Comparison of ENCODE assay signal across 26 cellular contexts in genomic region chr5:111656580-111656979, GRCh38.
"Had no signal": no experiment of that assay in that cellular context is flagged by ENCODE, and none has a peak within 500 bp of the region (broad histone marks: within the 10 kb centered on the region; RNA-seq: fewer than 3 reads in every experiment).

No MANE protein-coding gene starts in this region.

- ATAC-seq: naive thymus-derived CD8-positive, alpha-beta T cell; natural killer cell treated with Interleukin-12 subunit alpha and Interleukin-12 subunit beta and Interleukin-15 and Interleukin-18, amount 100 ng/mL, for 72 hours; pancreas; psoas muscle; right cardiac atrium; right lobe of liver; stimulated activated effector memory CD8-positive, alpha-beta T cell treated with anti-CD3 and anti-CD28 coated beads, Interleukin-12 subunit alpha, Interleukin-12 subunit beta, amount 100 ng/mL, for 72 hours; stimulated activated naive B cell treated with anti-CD40 and anti-IgM and Interleukin-4, amounts not matched to agents 10 μg/mL and 1 μg/mL and 100 μg/mL, for 72 hours had no signal

- DNase-seq: naive thymus-derived CD8-positive, alpha-beta T cell; nephron progenitor cell; nucleus accumbens; pancreas; psoas muscle; right cardiac atrium; right lobe of liver; sigmoid colon; small intestine; stimulated activated CD4-positive, alpha-beta T cell treated with anti-CD3 and anti-CD28 coated beads, Interleukin-15, amount 100 ng/mL, for 24 hours; stimulated activated CD4-positive, alpha-beta T cell treated with anti-CD3 and anti-CD28 coated beads, Interleukin-2, amount 100 ng/mL, for 24 hours; stimulated activated CD4-positive, alpha-beta T cell treated with anti-CD3 and anti-CD28 coated beads, Interleukin-2, amount 100 ng/mL, for 48 hours; stimulated activated CD4-positive, alpha-beta T cell treated with anti-CD3 and anti-CD28 coated beads, Interleukin-4, amount 100 ng/mL, for 24 hours; stimulated activated naive B cell treated with anti-CD40 and anti-IgM and Interleukin-4, amounts not matched to agents 10 μg/mL and 1 μg/mL and 100 μg/mL, for 72 hours; stimulated activated naive CD4-positive, alpha-beta T cell treated with Interleukin-2 at 50 U/mL for 16 hours; stomach; thyroid gland; trophoblast cell; upper lobe of left lung; uterus had no signal

- H3K9me3 Mint-ChIP-seq: stimulated activated effector memory CD8-positive, alpha-beta T cell treated with anti-CD3 and anti-CD28 coated beads, Interleukin-12 subunit alpha, Interleukin-12 subunit beta, amount 100 ng/mL, for 72 hours had no signal

- H3K27ac Mint-ChIP-seq: naive thymus-derived CD8-positive, alpha-beta T cell; natural killer cell treated with Interleukin-12 subunit alpha and Interleukin-12 subunit beta and Interleukin-15 and Interleukin-18, amount 100 ng/mL, for 72 hours; nephron progenitor cell; stimulated activated effector memory CD8-positive, alpha-beta T cell treated with anti-CD3 and anti-CD28 coated beads, Interleukin-12 subunit alpha, Interleukin-12 subunit beta, amount 100 ng/mL, for 72 hours; stimulated activated naive B cell treated with anti-CD40 and anti-IgM and Interleukin-4, amounts not matched to agents 10 μg/mL and 1 μg/mL and 100 μg/mL, for 72 hours; stimulated activated naive CD8-positive, alpha-beta T cell treated with anti-CD3 and anti-CD28 coated beads, Interleukin-15, Interleukin-2, amounts not matched to agents 100 ng/mL and 50 ng/mL, for 24 hours had no signal

- H3K4me3 ChIP-seq: pancreas, psoas muscle, right lobe of liver, sigmoid colon, stomach, thoracic aorta, thyroid gland, tibial nerve, upper lobe of left lung, uterus had no signal

- H3K4me3 Mint-ChIP-seq: naive thymus-derived CD8-positive, alpha-beta T cell; natural killer cell treated with Interleukin-12 subunit alpha and Interleukin-12 subunit beta and Interleukin-15 and Interleukin-18, amount 100 ng/mL, for 72 hours; nephron progenitor cell; neural crest cell; stimulated activated effector memory CD8-positive, alpha-beta T cell treated with anti-CD3 and anti-CD28 coated beads, Interleukin-12 subunit alpha, Interleukin-12 subunit beta, amount 100 ng/mL, for 72 hours; stimulated activated naive B cell treated with anti-CD40 and anti-IgM and Interleukin-4, amounts not matched to agents 10 μg/mL and 1 μg/mL and 100 μg/mL, for 72 hours; stimulated activated naive CD8-positive, alpha-beta T cell treated with anti-CD3 and anti-CD28 coated beads, Interleukin-15, Interleukin-2, amounts not matched to agents 100 ng/mL and 50 ng/mL, for 24 hours had no signal

- H3K27me3 Mint-ChIP-seq: stimulated activated naive CD8-positive, alpha-beta T cell treated with anti-CD3 and anti-CD28 coated beads, Interleukin-15, Interleukin-2, amounts not matched to agents 100 ng/mL and 50 ng/mL, for 24 hours had no signal

- H3K36me3 Mint-ChIP-seq: stimulated activated effector memory CD8-positive, alpha-beta T cell treated with anti-CD3 and anti-CD28 coated beads, Interleukin-12 subunit alpha, Interleukin-12 subunit beta, amount 100 ng/mL, for 72 hours had no signal

- H3K4me1 Mint-ChIP-seq: naive thymus-derived CD8-positive, alpha-beta T cell; nephron progenitor cell; neural crest cell; stimulated activated effector memory CD8-positive, alpha-beta T cell treated with anti-CD3 and anti-CD28 coated beads, Interleukin-12 subunit alpha, Interleukin-12 subunit beta, amount 100 ng/mL, for 72 hours had no signal
